Comparison of ENCODE assay signal across 8 cellular contexts in the genomic region with DNA sequence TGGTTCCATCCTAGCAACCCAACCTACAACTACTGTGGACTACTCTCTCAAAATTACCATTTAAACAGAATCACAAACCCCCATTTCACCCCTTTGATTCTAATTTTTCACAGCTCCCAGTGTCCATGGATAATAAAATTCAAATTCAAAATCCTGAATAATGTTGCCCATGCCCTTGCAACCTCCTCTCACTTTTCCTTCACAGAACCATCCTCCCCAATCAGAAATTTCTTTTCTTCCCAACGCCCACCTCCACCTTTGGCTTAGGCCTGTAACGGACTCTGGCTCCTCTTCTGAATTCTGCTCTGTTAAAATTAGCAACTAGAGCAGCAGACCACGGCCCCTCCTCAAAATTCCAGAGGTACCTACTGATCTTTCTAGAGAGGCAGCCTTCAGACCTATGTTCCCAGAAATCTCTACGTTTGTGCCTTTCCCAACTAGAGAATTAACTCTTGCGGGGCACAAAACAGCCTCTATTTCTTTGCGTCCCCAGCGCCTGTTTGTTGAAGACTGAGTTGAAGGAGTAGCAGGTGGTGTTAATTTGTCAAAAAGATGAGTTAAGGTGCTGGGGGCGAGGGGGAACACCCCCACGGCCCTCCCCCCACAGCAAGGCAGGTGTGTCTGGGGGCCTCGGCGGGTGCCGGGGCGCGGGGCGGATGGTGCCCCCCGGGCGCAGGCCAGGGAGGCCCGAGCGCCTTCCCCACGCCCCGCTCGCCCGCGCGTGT. TPM values are rescaled to one million over a fixed set of nuclear protein-coding genes. Genes with fewer than 3 reads are reported as not detected.
DNase-seq lines count a peak whose midpoint lies in the region; ATAC-seq and TF ChIP-seq lines count a peak whose summit lies in the region.

No MANE protein-coding gene starts in this region.

- H3K9ac ChIP-seq in HUES48 (ENCODE audit: low read depth, low read length) (peak overlapping the region; percentile 81), mucosa of rectum (ENCODE audit: low read depth in 1 of 2, low read length in 2 of 2) (peak overlapping the region; percentile 34 to 85)

- H3K9me3 ChIP-seq in CD4-positive, alpha-beta memory T cell (ENCODE audit: control insufficient read depth in 1 of 2, low read length in 2 of 2): no peaks in the 10 kb centered on the region
- H3K9me3 ChIP-seq in HUES48 (ENCODE audit: control insufficient read depth, insufficient read depth, low read length) (no peaks in the 10 kb centered on the region), mucosa of rectum (ENCODE audit: control insufficient read depth in 2 of 2, low read length in 2 of 2) (no peaks in the 10 kb centered on the region)

- no peaks in the 10 kb centered on the region for H3K36me3 Mint-ChIP-seq in CD4-positive, alpha-beta memory T cell

- POLR2A ChIA-PET in CD4-positive, alpha-beta memory T cell (lab: Charles Lee; ENCODE audit: partially characterized antibody): no interaction called here
- POLR2A ChIA-PET in GM10248 (lab: Yijun Ruan, JAX): no interaction called here

- peak overlapping the region; percentile 71 to 89 (median 78) for H3K4me3 Mint-ChIP-seq in CD4-positive, alpha-beta memory T cell

- H3K36me3 ChIP-seq in CD4-positive, alpha-beta memory T cell (ENCODE audit: insufficient read depth, low read length): no peaks in the 10 kb centered on the region
- H3K36me3 ChIP-seq in HUES48 (ENCODE audit: control insufficient read depth, insufficient read depth, low read length) (no peaks in the 10 kb centered on the region), brain microvascular endothelial cell (replicated peaks) (no peaks in the 10 kb centered on the region), mucosa of rectum (ENCODE audit: control insufficient read depth in 2 of 2, insufficient read depth in 2 of 2, low read length in 2 of 2) (no peaks in the 10 kb centered on the region)

- no peak for TF ChIP-seq CTCF in brain microvascular endothelial cell (IDR thresholded peaks at IDR 0.05; ENCODE audit: low read depth, low read length, missing control alignments)
- no peak for TF ChIP-seq CTCF in GM10248 (IDR thresholded peaks at IDR 0.05; ENCODE audit: control extremely low read depth, extremely low read depth, low read depth, missing control alignments)

- peaks cover 8 to 21% of the 10 kb centered on the region in 2 donors for H3K27me3 Mint-ChIP-seq in CD4-positive, alpha-beta memory T cell

- CTCF ChIA-PET in CD4-positive, alpha-beta memory T cell (lab: Charles Lee; ENCODE audit: partially characterized antibody): interaction anchor here (0.9 to 1.9 kb wide), 3 partner anchors 14 to 74 kb away, joined by 3 to 7 read pairs (median 3); no protein-coding TSS in a partner anchor
- CTCF ChIA-PET in GM10248 (lab: Yijun Ruan, JAX): interaction anchor here (1.0 to 3.4 kb wide), 6 partner anchors 16 to 135 kb away, joined by 3 to 13 read pairs (median 5); no protein-coding TSS in a partner anchor

- in situ Hi-C loops in brain microvascular endothelial cell (cut with HindIII; ENCODE audit: low pct_ligation_motif_present, low sequenced_read_pairs): no loop called here

- H3K4me1 Mint-ChIP-seq in CD4-positive, alpha-beta memory T cell: peaks cover 5 to 16% (median 11%) of the 10 kb centered on the region in 4 donors

- ATAC-seq in HG03378 (IDR thresholded peaks at IDR 0.05; ENCODE audit: unreplicated experiment) (no peak), HG03442 (IDR thresholded peaks at IDR 0.05; ENCODE audit: unreplicated experiment) (no peak)

- no peaks in the 10 kb centered on the region for H3K27me3 ChIP-seq in CD4-positive, alpha-beta memory T cell (ENCODE audit: insufficient read depth, low read length)
- H3K27me3 ChIP-seq in HUES48 (ENCODE audit: control insufficient read depth, insufficient read depth, low read length) (peaks cover 10% of the 10 kb centered on the region), brain microvascular endothelial cell (replicated peaks) (no peaks in the 10 kb centered on the region), mucosa of rectum (ENCODE audit: control insufficient read depth in 2 of 2, insufficient read depth in 2 of 2, low read length in 2 of 2) (no peaks in the 10 kb centered on the region)

- H3K4me1 ChIP-seq in CD4-positive, alpha-beta memory T cell (ENCODE audit: insufficient read depth, low read length): peaks cover 10% of the 10 kb centered on the region
- H3K4me1 ChIP-seq in HUES48 (ENCODE audit: control insufficient read depth, insufficient read depth, low read length) (peaks cover 7% of the 10 kb centered on the region), mucosa of rectum (ENCODE audit: control insufficient read depth in 2 of 2, insufficient read depth in 2 of 2, low read length in 2 of 2) (peaks cover 2 to 4% of the 10 kb centered on the region in 2 donors)

- DNase-seq in CD4-positive, alpha-beta memory T cell: no peak
- no peak for DNase-seq in brain microvascular endothelial cell
- no peak for DNase-seq in GM10248 (ENCODE audit: extremely low spot score)
- no peak for DNase-seq in HCEC 1CT

- H3K27ac ChIP-seq in CD4-positive, alpha-beta memory T cell (ENCODE audit: low read depth, low read length): no peak overlapping the region
- no peak overlapping the region for H3K27ac ChIP-seq in HUES48 (ENCODE audit: low read depth, low read length)
- peak overlapping the region; percentile 95 for H3K27ac ChIP-seq in brain microvascular endothelial cell
- H3K27ac ChIP-seq in mucosa of rectum (ENCODE audit: low read depth in 2 of 2, low read length in 2 of 2): peak overlapping the region; percentile 72 to 84

- H3K9me3 Mint-ChIP-seq in CD4-positive, alpha-beta memory T cell: no peaks in the 10 kb centered on the region

- peak overlapping the region in 1 of 7 donors; percentile 30 for H3K27ac Mint-ChIP-seq in CD4-positive, alpha-beta memory T cell

- intact Hi-C loops in CD4-positive, alpha-beta memory T cell (cut with micrococcal nuclease): no loop called here

- H3K4me3 ChIP-seq in CD4-positive, alpha-beta memory T cell (ENCODE audit: low read length in 2 of 2): peak overlapping the region in 1 of 2 donors; percentile 46
- H3K4me3 ChIP-seq in HUES48 (ENCODE audit: low read depth, low read length): peak overlapping the region; percentile 92
- peak overlapping the region; percentile 78 for H3K4me3 ChIP-seq in brain microvascular endothelial cell (ENCODE audit: low read depth, low read length)
- H3K4me3 ChIP-seq in mucosa of rectum (ENCODE audit: low read length in 2 of 2): peak overlapping the region; percentile 80 to 84

RNA-seq across cellular contexts. Expression of a gene that starts 0.4 kb away (rescaled TPM):
- under 1 TPM; 0.78 to 0.87 TPM for total RNA-seq in CD4-positive, alpha-beta memory T cell
- 1 to 10 TPM in 1 of 2 donors, under 1 TPM in 1; 0.67 to 2.5 TPM for polyA plus RNA-seq in CD4-positive, alpha-beta memory T cell

Comparison
In these comparisons a context has a peak if more than half of its experiments do, and no peak if none do; other contexts are left out.
1. H3K27ac ChIP-seq: peak in brain microvascular endothelial cell (single experiment) and mucosa of rectum (2 of 2); none in CD4-positive, alpha-beta memory T cell (single experiment) and HUES48 (single experiment).